ENCODE assay signal across 1 cellular context in genomic region chr16:15778999-15779614, GRCh38.
A peak's percentile ranks its signal among the peaks of the same experiment; 100 is the strongest.
TF ChIP-seq lines count a peak whose summit lies in the region.

No MANE protein-coding gene starts in this region.

TF ChIP-seq in HepG2, 621 proteins besides CTCF, POLR2A, EP300 and RAD21 (continued from another document and continues in another):
- TF ChIP-seq, protein P1, sequence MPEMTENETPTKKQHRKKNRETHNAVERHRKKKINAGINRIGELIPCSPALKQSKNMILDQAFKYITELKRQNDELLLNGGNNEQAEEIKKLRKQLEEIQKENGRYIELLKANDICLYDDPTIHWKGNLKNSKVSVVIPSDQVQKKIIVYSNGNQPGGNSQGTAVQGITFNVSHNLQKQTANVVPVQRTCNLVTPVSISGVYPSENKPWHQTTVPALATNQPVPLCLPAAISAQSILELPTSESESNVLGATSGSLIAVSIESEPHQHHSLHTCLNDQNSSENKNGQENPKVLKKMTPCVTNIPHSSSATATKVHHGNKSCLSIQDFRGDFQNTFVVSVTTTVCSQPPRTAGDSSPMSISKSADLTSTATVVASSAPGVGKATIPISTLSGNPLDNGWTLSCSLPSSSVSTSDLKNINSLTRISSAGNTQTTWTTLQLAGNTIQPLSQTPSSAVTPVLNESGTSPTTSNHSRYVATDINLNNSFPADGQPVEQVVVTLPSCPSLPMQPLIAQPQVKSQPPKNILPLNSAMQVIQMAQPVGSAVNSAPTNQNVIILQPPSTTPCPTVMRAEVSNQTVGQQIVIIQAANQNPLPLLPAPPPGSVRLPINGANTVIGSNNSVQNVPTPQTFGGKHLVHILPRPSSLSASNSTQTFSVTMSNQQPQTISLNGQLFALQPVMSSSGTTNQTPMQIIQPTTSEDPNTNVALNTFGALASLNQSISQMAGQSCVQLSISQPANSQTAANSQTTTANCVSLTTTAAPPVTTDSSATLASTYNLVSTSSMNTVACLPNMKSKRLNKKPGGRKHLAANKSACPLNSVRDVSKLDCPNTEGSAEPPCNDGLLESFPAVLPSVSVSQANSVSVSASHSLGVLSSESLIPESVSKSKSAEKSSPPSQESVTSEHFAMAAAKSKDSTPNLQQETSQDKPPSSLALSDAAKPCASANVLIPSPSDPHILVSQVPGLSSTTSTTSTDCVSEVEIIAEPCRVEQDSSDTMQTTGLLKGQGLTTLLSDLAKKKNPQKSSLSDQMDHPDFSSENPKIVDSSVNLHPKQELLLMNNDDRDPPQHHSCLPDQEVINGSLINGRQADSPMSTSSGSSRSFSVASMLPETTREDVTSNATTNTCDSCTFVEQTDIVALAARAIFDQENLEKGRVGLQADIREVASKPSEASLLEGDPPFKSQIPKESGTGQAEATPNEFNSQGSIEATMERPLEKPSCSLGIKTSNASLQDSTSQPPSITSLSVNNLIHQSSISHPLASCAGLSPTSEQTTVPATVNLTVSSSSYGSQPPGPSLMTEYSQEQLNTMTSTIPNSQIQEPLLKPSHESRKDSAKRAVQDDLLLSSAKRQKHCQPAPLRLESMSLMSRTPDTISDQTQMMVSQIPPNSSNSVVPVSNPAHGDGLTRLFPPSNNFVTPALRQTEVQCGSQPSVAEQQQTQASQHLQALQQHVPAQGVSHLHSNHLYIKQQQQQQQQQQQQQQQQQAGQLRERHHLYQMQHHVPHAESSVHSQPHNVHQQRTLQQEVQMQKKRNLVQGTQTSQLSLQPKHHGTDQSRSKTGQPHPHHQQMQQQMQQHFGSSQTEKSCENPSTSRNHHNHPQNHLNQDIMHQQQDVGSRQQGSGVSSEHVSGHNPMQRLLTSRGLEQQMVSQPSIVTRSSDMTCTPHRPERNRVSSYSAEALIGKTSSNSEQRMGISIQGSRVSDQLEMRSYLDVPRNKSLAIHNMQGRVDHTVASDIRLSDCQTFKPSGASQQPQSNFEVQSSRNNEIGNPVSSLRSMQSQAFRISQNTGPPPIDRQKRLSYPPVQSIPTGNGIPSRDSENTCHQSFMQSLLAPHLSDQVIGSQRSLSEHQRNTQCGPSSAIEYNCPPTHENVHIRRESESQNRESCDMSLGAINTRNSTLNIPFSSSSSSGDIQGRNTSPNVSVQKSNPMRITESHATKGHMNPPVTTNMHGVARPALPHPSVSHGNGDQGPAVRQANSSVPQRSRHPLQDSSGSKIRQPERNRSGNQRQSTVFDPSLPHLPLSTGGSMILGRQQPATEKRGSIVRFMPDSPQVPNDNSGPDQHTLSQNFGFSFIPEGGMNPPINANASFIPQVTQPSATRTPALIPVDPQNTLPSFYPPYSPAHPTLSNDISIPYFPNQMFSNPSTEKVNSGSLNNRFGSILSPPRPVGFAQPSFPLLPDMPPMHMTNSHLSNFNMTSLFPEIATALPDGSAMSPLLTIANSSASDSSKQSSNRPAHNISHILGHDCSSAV (CRISPR knock-in tag; IDR thresholded peaks at IDR 0.05; ENCODE audit: borderline replicate concordance), result no peak
- TF ChIP-seq ZNF878 (CRISPR knock-in tag; IDR thresholded peaks at IDR 0.05) (no peak), NCOA5 (CRISPR knock-in tag; IDR thresholded peaks at IDR 0.05) (no peak), ZNF746 (CRISPR knock-in tag; IDR thresholded peaks at IDR 0.05) (no peak), CBFB (CRISPR knock-in tag; IDR thresholded peaks at IDR 0.05) (no peak), FOXK1 (CRISPR knock-in tag; IDR thresholded peaks at IDR 0.05; ENCODE audit: borderline replicate concordance, low read depth) (no peak), STAT5B (CRISPR knock-in tag; IDR thresholded peaks at IDR 0.05) (no peak), PHF21A (CRISPR knock-in tag; IDR thresholded peaks at IDR 0.05) (no peak), ZBTB4 (CRISPR knock-in tag; IDR thresholded peaks at IDR 0.05; ENCODE audit: borderline replicate concordance) (no peak), RARA (CRISPR knock-in tag; IDR thresholded peaks at IDR 0.05) (peak; percentile 52; the same call in 1 of the 2 replicates), ZNF143 (CRISPR knock-in tag; IDR thresholded peaks at IDR 0.05) (no peak), NR2C2 (CRISPR knock-in tag; IDR thresholded peaks at IDR 0.05; ENCODE audit: borderline replicate concordance) (peak; percentile 87), ZNF629 (CRISPR knock-in tag; conservative IDR thresholded peaks at IDR 0.05) (peak; percentile 71), ARID4A (CRISPR knock-in tag; IDR thresholded peaks at IDR 0.05; ENCODE audit: borderline replicate concordance) (no peak), ZNF850 (CRISPR knock-in tag; conservative IDR thresholded peaks at IDR 0.05) (no peak), ZBTB39 (CRISPR knock-in tag; IDR thresholded peaks at IDR 0.05) (no peak), RXRB (CRISPR knock-in tag; IDR thresholded peaks at IDR 0.05; ENCODE audit: borderline replicate concordance) (no peak), ZNF205 (CRISPR knock-in tag; IDR thresholded peaks at IDR 0.05) (no peak), ZNF121 (CRISPR knock-in tag; IDR thresholded peaks at IDR 0.05) (peak; percentile 83), ADNP (CRISPR knock-in tag; IDR thresholded peaks at IDR 0.05) (0 out of 2 replicates have a peak, but pooled peaks have one; percentile 48), SIX1 (CRISPR knock-in tag; IDR thresholded peaks at IDR 0.05; ENCODE audit: borderline replicate concordance) (no peak), ZNF616 (CRISPR knock-in tag; IDR thresholded peaks at IDR 0.05; ENCODE audit: low read depth) (no peak), ZNF614 (CRISPR knock-in tag; IDR thresholded peaks at IDR 0.05; ENCODE audit: borderline replicate concordance) (no peak), ZKSCAN8 (CRISPR knock-in tag; IDR thresholded peaks at IDR 0.05; ENCODE audit: borderline replicate concordance) (no peak), ATF7 (IDR thresholded peaks at IDR 0.05) (peak; percentile 57; the same call in 1 of the 2 replicates), ATF7 (CRISPR knock-in tag; IDR thresholded peaks at IDR 0.05) (0 out of 2 replicates have a peak, but pooled peaks have one; percentile 1), HMGA1 (CRISPR knock-in tag; conservative IDR thresholded peaks at IDR 0.05) (no peak), ZNF883 (CRISPR knock-in tag; IDR thresholded peaks at IDR 0.05; ENCODE audit: not compliant biosample characterization) (no peak), TRIM24 (CRISPR knock-in tag; IDR thresholded peaks at IDR 0.05) (0 out of 2 replicates have a peak, but pooled peaks have one; percentile 50), PITX1 (CRISPR knock-in tag; IDR thresholded peaks at IDR 0.05) (no peak)
- TF ChIP-seq, protein P2, sequence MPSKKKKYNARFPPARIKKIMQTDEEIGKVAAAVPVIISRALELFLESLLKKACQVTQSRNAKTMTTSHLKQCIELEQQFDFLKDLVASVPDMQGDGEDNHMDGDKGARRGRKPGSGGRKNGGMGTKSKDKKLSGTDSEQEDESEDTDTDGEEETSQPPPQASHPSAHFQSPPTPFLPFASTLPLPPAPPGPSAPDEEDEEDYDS (CRISPR knock-in tag; IDR thresholded peaks at IDR 0.05), result no peak
- TF ChIP-seq, protein P3, sequence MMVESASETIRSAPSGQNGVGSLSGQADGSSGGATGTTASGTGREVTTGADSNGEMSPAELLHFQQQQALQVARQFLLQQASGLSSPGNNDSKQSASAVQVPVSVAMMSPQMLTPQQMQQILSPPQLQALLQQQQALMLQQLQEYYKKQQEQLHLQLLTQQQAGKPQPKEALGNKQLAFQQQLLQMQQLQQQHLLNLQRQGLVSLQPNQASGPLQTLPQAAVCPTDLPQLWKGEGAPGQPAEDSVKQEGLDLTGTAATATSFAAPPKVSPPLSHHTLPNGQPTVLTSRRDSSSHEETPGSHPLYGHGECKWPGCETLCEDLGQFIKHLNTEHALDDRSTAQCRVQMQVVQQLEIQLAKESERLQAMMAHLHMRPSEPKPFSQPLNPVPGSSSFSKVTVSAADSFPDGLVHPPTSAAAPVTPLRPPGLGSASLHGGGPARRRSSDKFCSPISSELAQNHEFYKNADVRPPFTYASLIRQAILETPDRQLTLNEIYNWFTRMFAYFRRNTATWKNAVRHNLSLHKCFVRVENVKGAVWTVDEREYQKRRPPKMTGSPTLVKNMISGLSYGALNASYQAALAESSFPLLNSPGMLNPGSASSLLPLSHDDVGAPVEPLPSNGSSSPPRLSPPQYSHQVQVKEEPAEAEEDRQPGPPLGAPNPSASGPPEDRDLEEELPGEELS (CRISPR knock-in tag; IDR thresholded peaks at IDR 0.05), result no peak
- TF ChIP-seq, protein P4, sequence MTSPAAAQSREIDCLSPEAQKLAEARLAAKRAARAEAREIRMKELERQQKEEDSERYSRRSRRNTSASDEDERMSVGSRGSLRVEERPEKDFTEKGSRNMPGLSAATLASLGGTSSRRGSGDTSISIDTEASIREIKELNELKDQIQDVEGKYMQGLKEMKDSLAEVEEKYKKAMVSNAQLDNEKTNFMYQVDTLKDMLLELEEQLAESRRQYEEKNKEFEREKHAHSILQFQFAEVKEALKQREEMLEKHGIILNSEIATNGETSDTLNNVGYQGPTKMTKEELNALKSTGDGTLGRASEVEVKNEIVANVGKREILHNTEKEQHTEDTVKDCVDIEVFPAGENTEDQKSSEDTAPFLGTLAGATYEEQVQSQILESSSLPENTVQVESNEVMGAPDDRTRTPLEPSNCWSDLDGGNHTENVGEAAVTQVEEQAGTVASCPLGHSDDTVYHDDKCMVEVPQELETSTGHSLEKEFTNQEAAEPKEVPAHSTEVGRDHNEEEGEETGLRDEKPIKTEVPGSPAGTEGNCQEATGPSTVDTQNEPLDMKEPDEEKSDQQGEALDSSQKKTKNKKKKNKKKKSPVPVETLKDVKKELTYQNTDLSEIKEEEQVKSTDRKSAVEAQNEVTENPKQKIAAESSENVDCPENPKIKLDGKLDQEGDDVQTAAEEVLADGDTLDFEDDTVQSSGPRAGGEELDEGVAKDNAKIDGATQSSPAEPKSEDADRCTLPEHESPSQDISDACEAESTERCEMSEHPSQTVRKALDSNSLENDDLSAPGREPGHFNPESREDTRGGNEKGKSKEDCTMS (CRISPR knock-in tag; conservative IDR thresholded peaks at IDR 0.05), result no peak
- TF ChIP-seq, protein P5, sequence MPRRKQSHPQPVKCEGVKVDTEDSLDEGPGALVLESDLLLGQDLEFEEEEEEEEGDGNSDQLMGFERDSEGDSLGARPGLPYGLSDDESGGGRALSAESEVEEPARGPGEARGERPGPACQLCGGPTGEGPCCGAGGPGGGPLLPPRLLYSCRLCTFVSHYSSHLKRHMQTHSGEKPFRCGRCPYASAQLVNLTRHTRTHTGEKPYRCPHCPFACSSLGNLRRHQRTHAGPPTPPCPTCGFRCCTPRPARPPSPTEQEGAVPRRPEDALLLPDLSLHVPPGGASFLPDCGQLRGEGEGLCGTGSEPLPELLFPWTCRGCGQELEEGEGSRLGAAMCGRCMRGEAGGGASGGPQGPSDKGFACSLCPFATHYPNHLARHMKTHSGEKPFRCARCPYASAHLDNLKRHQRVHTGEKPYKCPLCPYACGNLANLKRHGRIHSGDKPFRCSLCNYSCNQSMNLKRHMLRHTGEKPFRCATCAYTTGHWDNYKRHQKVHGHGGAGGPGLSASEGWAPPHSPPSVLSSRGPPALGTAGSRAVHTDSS (CRISPR knock-in tag; conservative IDR thresholded peaks at IDR 0.05), result no peak
